ENCODE assay signal across 14 cellular contexts in genomic region chr5:154236-154635, GRCh38. TPM values are rescaled to one million over a fixed set of nuclear protein-coding genes. Genes with fewer than 3 reads are reported as not detected.
DNase-seq lines count a peak whose midpoint lies in the region; ATAC-seq and TF ChIP-seq lines count a peak whose summit lies in the region.
"Had no signal": no experiment of that assay in that cellular context is flagged by ENCODE, and none has a peak within 500 bp of the region (broad histone marks: within the 10 kb centered on the region; RNA-seq: fewer than 3 reads in every experiment).

No MANE protein-coding gene starts in this region.

- no peaks in the 10 kb centered on the region for H3K9me3 Mint-ChIP-seq in activated B cell treated with CpG ODN at 0.5 μM for 24 hours

- H3K36me3 Mint-ChIP-seq in activated B cell treated with CpG ODN at 0.5 μM for 24 hours (ENCODE audit: low read depth): no peaks in the 10 kb centered on the region

- H3K4me1 Mint-ChIP-seq in activated B cell treated with CpG ODN at 0.5 μM for 24 hours: no peaks in the 10 kb centered on the region

- H3K4me1 ChIP-seq in effector memory CD4-positive, alpha-beta T cell (ENCODE audit: control insufficient read depth, insufficient read depth, low read length, poor library complexity, severe bottlenecking): no peaks in the 10 kb centered on the region
- no peaks in the 10 kb centered on the region for H3K4me1 ChIP-seq in A673 (ENCODE audit: insufficient read depth, low read length, poor library complexity, severe bottlenecking)

- no peak for ATAC-seq in activated B cell treated with CpG ODN at 0.5 μM for 24 hours (ENCODE audit: low read depth)
- no peak for ATAC-seq in GM19395 (IDR thresholded peaks at IDR 0.05; ENCODE audit: unreplicated experiment)

- peaks cover 5% of the 10 kb centered on the region for H3K27me3 Mint-ChIP-seq in activated B cell treated with CpG ODN at 0.5 μM for 24 hours

- intact Hi-C loops in activated B cell treated with CpG ODN at 0.5 μM for 24 hours (cut with micrococcal nuclease) (no loop called here), A673 (cut with micrococcal nuclease; ENCODE audit: unreplicated experiment) (no loop called here)

- H3K27me3 ChIP-seq in effector memory CD4-positive, alpha-beta T cell (replicated peaks; ENCODE audit: control insufficient read depth, insufficient read depth, low read length, poor library complexity, severe bottlenecking): no peaks in the 10 kb centered on the region
- H3K27me3 ChIP-seq in A673 (replicated peaks; ENCODE audit: insufficient read depth, low read depth, low read length, poor library complexity): no peaks in the 10 kb centered on the region
- H3K27me3 ChIP-seq: SJSA1 had no signal

- H3K9me3 ChIP-seq in effector memory CD4-positive, alpha-beta T cell (ENCODE audit: control insufficient read depth, low read length): no peaks in the 10 kb centered on the region
- no peaks in the 10 kb centered on the region for H3K9me3 ChIP-seq in A673 (ENCODE audit: low read depth, low read length, poor library complexity, severe bottlenecking)
- H3K9me3 ChIP-seq: SJSA1 had no signal

- H3K36me3 ChIP-seq in effector memory CD4-positive, alpha-beta T cell (ENCODE audit: control insufficient read depth, insufficient read depth, low read length): no peaks in the 10 kb centered on the region
- no peaks in the 10 kb centered on the region for H3K36me3 ChIP-seq in A673 (ENCODE audit: insufficient read depth, low read length, poor library complexity, severe bottlenecking)
- H3K36me3 ChIP-seq: SJSA1 had no signal

- H3K4me3 Mint-ChIP-seq in activated B cell treated with CpG ODN at 0.5 μM for 24 hours: no peak overlapping the region

- TF ChIP-seq CTCF in activated B cell treated with CpG ODN at 0.5 μM for 24 hours (IDR thresholded peaks at IDR 0.05): no peak
- TF ChIP-seq CTCF in A673 (conservative IDR thresholded peaks at IDR 0.05; ENCODE audit: low read depth, low read length): no peak

- DNase-seq in HT1080 (ENCODE audit: low read depth) (peak; percentile 56), activated B cell treated with CpG ODN at 0.5 μM for 24 hours (peak; percentile 1), mesenteric fat pad (ENCODE audit: low spot score) (peak; percentile 65), Ammon's horn (ENCODE audit: low spot score) (no peak), A673 (ENCODE audit: low spot score) (no peak)
- DNase-seq in effector memory CD4-positive, alpha-beta T cell: no peak
- DNase-seq: C1 segment of cervical spinal cord, NCI-H187 treated with DMSO at 0.1 percent for 48 hours, NCI-H2171 treated with DMSO at 0.1 percent for 48 hours, NCI-H510A, RPMI8226 had no signal

- H3K27ac Mint-ChIP-seq in activated B cell treated with CpG ODN at 0.5 μM for 24 hours: no peak overlapping the region

- no peak overlapping the region for H3K27ac ChIP-seq in effector memory CD4-positive, alpha-beta T cell (ENCODE audit: insufficient read depth, low read length, poor library complexity, severe bottlenecking)
- no peak overlapping the region for H3K27ac ChIP-seq in A673 (ENCODE audit: low read depth, low read length, poor library complexity, severe bottlenecking)

- no TSS peak for BruUV-seq in A673 (replicated peaks; lab: Mats Ljungman, UMichigan)

- POLR2A ChIA-PET in activated B cell treated with CpG ODN at 0.5 μM for 24 hours (lab: Charles Lee): no interaction called here
- POLR2A ChIA-PET in A673 (lab: Charles Lee; ENCODE audit: low non-redundant PET): no interaction called here

- CTCF ChIA-PET in activated B cell treated with CpG ODN at 0.5 μM for 24 hours (lab: Charles Lee): no interaction called here
- CTCF ChIA-PET in A673 (lab: Charles Lee): no interaction called here

- no peak overlapping the region for H3K4me3 ChIP-seq in effector memory CD4-positive, alpha-beta T cell (ENCODE audit: insufficient read depth, low read depth, low read length, poor library complexity, severe bottlenecking)
- no peak overlapping the region for H3K4me3 ChIP-seq in A673 (ENCODE audit: low read depth, low read length, poor library complexity, severe bottlenecking)

RNA-seq across cellular contexts. Expression of gene LRRC14B, which starts 37.1 kb away (rescaled TPM):
- total RNA-seq in HT1080 (2014; rRNA removed; shearing (Covaris generic)): not detected in 2 replicates
- not detected in 2 replicates for polyA plus RNA-seq in HT1080 (2015; cell fraction: cytosol; rRNA removed)
- not detected in 2 replicates for polyA plus RNA-seq in HT1080 (2015; cell fraction: nucleus; rRNA removed)
- total RNA-seq in activated B cell treated with CpG ODN at 0.5 μM for 24 hours: not detected in 2 replicates
- not detected for total RNA-seq in mesenteric fat pad
- total RNA-seq in A673 (2021): not detected in 2 replicates
- total RNA-seq: H4, SJSA1 had no signal

Comparison
In these comparisons a context has a peak if more than half of its experiments do, and no peak if none do; other contexts are left out.
1. DNase-seq: peak in HT1080 (single experiment), activated B cell treated with CpG ODN at 0.5 μM for 24 hours (single experiment) and mesenteric fat pad (single experiment); none in effector memory CD4-positive, alpha-beta T cell (0 of 3), Ammon's horn (single experiment) and A673 (single experiment).